ENCODE assay signal across 1 cellular context in genomic region chr12:51908876-51909592, GRCh38.
TF ChIP-seq lines count a peak whose summit lies in the region.

No MANE protein-coding gene starts in this region.

TF ChIP-seq in K562, 482 proteins besides CTCF, POLR2A, EP300 and RAD21 (continued from another document and continues in another):
- no peak for TF ChIP-seq SRSF9 (IDR thresholded peaks at IDR 0.05; ENCODE audit: borderline replicate concordance, low read depth, low read length)
- no peak for TF ChIP-seq TSC22D4 (tag; IDR thresholded peaks at IDR 0.05)
- TF ChIP-seq TRIM24 (IDR thresholded peaks at IDR 0.05), result peak; percentile 61 to 83
- no peak for TF ChIP-seq TFAM (CRISPR knock-in tag; conservative IDR thresholded peaks at IDR 0.05)
- no peak for TF ChIP-seq PHF20 (IDR thresholded peaks at IDR 0.05; ENCODE audit: partially characterized antibody)
- TF ChIP-seq BCOR (IDR thresholded peaks at IDR 0.05), result peak; percentile 47; the same call in 1 of the 2 replicates
- TF ChIP-seq ZBTB43 (CRISPR knock-in tag; IDR thresholded peaks at IDR 0.05), result no peak
- TF ChIP-seq ZNF239 (CRISPR knock-in tag; IDR thresholded peaks at IDR 0.05), result no peak
- TF ChIP-seq CREB5 (CRISPR knock-in tag; IDR thresholded peaks at IDR 0.05), result no peak
- TF ChIP-seq NONO (IDR thresholded peaks at IDR 0.05; ENCODE audit: low read depth in 2 of 2, low read length in 1 of 2), result no peak
- no peak for TF ChIP-seq ZFP36 (IDR thresholded peaks at IDR 0.05; ENCODE audit: low read depth, low read length, partially characterized antibody)
- no peak for TF ChIP-seq MCM3 (IDR thresholded peaks at IDR 0.05)
- TF ChIP-seq ETS1 (conservative IDR thresholded peaks at IDR 0.05; ENCODE audit: control insufficient read depth, low read depth, low read length), result no peak
- no peak for TF ChIP-seq CCAR2 (IDR thresholded peaks at IDR 0.05; ENCODE audit: low read depth, low read length)
- peak; percentile 80 for TF ChIP-seq PRDM10 (IDR thresholded peaks at IDR 0.05; ENCODE audit: partially characterized antibody)
- 0 out of 2 replicates have a peak, but pooled peaks have one; percentile 45 for TF ChIP-seq SMAD4 (CRISPR knock-in tag; conservative IDR thresholded peaks at IDR 0.05)
- TF ChIP-seq HNRNPL (IDR thresholded peaks at IDR 0.05; ENCODE audit: low read depth, low read length), result no peak
- no peak for TF ChIP-seq EZH2 (IDR thresholded peaks at IDR 0.05; ENCODE audit: borderline replicate concordance, low read depth, low read length)
- no peak for TF ChIP-seq CLOCK (CRISPR knock-in tag; IDR thresholded peaks at IDR 0.05; ENCODE audit: borderline replicate concordance)
- peak; percentile 91 for TF ChIP-seq TFAP4 (CRISPR knock-in tag; IDR thresholded peaks at IDR 0.05; ENCODE audit: borderline replicate concordance)
- no peak for TF ChIP-seq CBX1 (IDR thresholded peaks at IDR 0.05; ENCODE audit: low read depth)
- TF ChIP-seq CEBPB (tag; IDR thresholded peaks at IDR 0.05), result no peak
- no peak for TF ChIP-seq CREB1 (IDR thresholded peaks at IDR 0.05)
- no peak for TF ChIP-seq CREB1 (CRISPR knock-in tag; IDR thresholded peaks at IDR 0.05)
- TF ChIP-seq GATAD2A (IDR thresholded peaks at IDR 0.05), result no peak
- TF ChIP-seq MAFK (IDR thresholded peaks at IDR 0.05; ENCODE audit: low read length), result no peak
- TF ChIP-seq NCOA6 (IDR thresholded peaks at IDR 0.05), result no peak
- TF ChIP-seq FOXP4 (CRISPR knock-in tag; IDR thresholded peaks at IDR 0.05; ENCODE audit: borderline replicate concordance), result no peak
- no peak for TF ChIP-seq ZBTB40 (IDR thresholded peaks at IDR 0.05)
- TF ChIP-seq ZBTB40 (CRISPR knock-in tag; IDR thresholded peaks at IDR 0.05), result no peak
- peak; percentile 87 for TF ChIP-seq TEAD4 (IDR thresholded peaks at IDR 0.05; ENCODE audit: low read length)
- TF ChIP-seq TEAD4 (CRISPR knock-in tag; IDR thresholded peaks at IDR 0.05; ENCODE audit: borderline replicate concordance), result no peak
- TF ChIP-seq E2F4 (CRISPR knock-in tag; IDR thresholded peaks at IDR 0.05; ENCODE audit: low read depth), result no peak
- peak; percentile 96 for TF ChIP-seq CBFA2T3 (IDR thresholded peaks at IDR 0.05)
- TF ChIP-seq ZEB2 (IDR thresholded peaks at IDR 0.05), result peak; percentile 45; the same call in 1 of the 2 replicates
- TF ChIP-seq FOXM1 (IDR thresholded peaks at IDR 0.05; ENCODE audit: low read depth), result peak; percentile 24; the same call in 1 of the 2 replicates
- TF ChIP-seq FOXM1 (CRISPR knock-in tag; IDR thresholded peaks at IDR 0.05; ENCODE audit: low read depth), result no peak
